ENCODE assay signal across 8 cellular contexts in genomic region chr16:78002915-78003538, GRCh38. TPM values are rescaled to one million over a fixed set of nuclear protein-coding genes. Genes with fewer than 3 reads are reported as not detected.
A peak's percentile ranks its signal among the peaks of the same experiment; 100 is the strongest.
DNase-seq lines count a peak whose midpoint lies in the region; ATAC-seq, FAIRE-seq and TF ChIP-seq lines count a peak whose summit lies in the region.

No MANE protein-coding gene starts in this region.

- H3K4me3 ChIP-seq in GM06990 (replicated peaks; ENCODE audit: low read depth, low read length): no peak overlapping the region
- no peak overlapping the region for H3K4me3 ChIP-seq in HCT116 (replicated peaks in 1 of 2; ENCODE audit: low read depth in 1 of 2, low read length in 2 of 2)
- H3K4me3 ChIP-seq in MM.1S (ENCODE audit: low read length): no peak overlapping the region
- no peak overlapping the region for H3K4me3 ChIP-seq in SJCRH30
- no peak overlapping the region for H3K4me3 ChIP-seq in parathyroid adenoma (ENCODE audit: low read depth, low read length)

- no peak overlapping the region for H3K9ac ChIP-seq in HCT116 (ENCODE audit: low read length)
- H3K9ac ChIP-seq in MM.1S (ENCODE audit: low read length): no peak overlapping the region
- H3K9ac ChIP-seq in parathyroid adenoma: no peak overlapping the region

- TF ChIP-seq CTCF in GM06990 (IDR thresholded peaks at IDR 0.05; ENCODE audit: insufficient read depth, low read length, poor library complexity, severe bottlenecking) (peak; percentile 90), HCT116 (IDR thresholded peaks at IDR 0.05 in 2 of 3, conservative IDR thresholded peaks at IDR 0.05 in 1 of 3; ENCODE audit: borderline replicate concordance in 1 of 3, insufficient read depth in 1 of 3, low read depth in 2 of 3, low read length in 2 of 3) (peak; percentile 78 to 92 (median 88)), MM.1S (IDR thresholded peaks at IDR 0.05; ENCODE audit: low read length) (peak; percentile 69), parathyroid adenoma (IDR thresholded peaks at IDR 0.05) (peak; percentile 88)

- H4K20me1 ChIP-seq in HCT116 (ENCODE audit: insufficient read depth): no peaks in the 10 kb centered on the region
- no peaks in the 10 kb centered on the region for H4K20me1 ChIP-seq in MM.1S (ENCODE audit: insufficient read depth, low read length)

- no peak for FAIRE-seq in urothelium cell line (lab: Jason Lieb, UNC)

- H3K9me3 ChIP-seq in HCT116 (ENCODE audit: control insufficient read depth in 1 of 2, insufficient read depth in 1 of 2, low read depth in 1 of 2, low read length in 2 of 2) (no peaks in the 10 kb centered on the region), MM.1S (replicated peaks; ENCODE audit: insufficient read depth, low read length) (no peaks in the 10 kb centered on the region), SJCRH30 (replicated peaks) (no peaks in the 10 kb centered on the region), parathyroid adenoma (ENCODE audit: control insufficient read depth, low read length) (no peaks in the 10 kb centered on the region)

- no peaks in the 10 kb centered on the region for H3K36me3 ChIP-seq in GM06990 (ENCODE audit: control insufficient read depth, insufficient read depth, low read length)
- no peaks in the 10 kb centered on the region for H3K36me3 ChIP-seq in HCT116 (ENCODE audit: control insufficient read depth in 1 of 2, insufficient read depth in 2 of 2, low read length in 2 of 2)
- H3K36me3 ChIP-seq in MM.1S (replicated peaks; ENCODE audit: insufficient read depth, low read length): no peaks in the 10 kb centered on the region
- H3K36me3 ChIP-seq in SJCRH30: no peaks in the 10 kb centered on the region
- H3K36me3 ChIP-seq in parathyroid adenoma (ENCODE audit: control insufficient read depth, insufficient read depth, low read length): no peaks in the 10 kb centered on the region

- H3K9me2 ChIP-seq in HCT116 (ENCODE audit: insufficient read depth): no peaks in the 10 kb centered on the region
- no peaks in the 10 kb centered on the region for H3K9me2 ChIP-seq in MM.1S (replicated peaks; ENCODE audit: insufficient read depth, low read length)

- no peaks in the 10 kb centered on the region for H3F3A ChIP-seq in MM.1S (ENCODE audit: insufficient read depth, low read length)

- RAD21 ChIA-PET in HCT116 (lab: Charles Lee; ENCODE audit: low non-redundant PET in 1 of 2, low total read pairs in 2 of 2, uncharacterized antibody in 2 of 2, unreplicated experiment in 2 of 2): interaction anchor here in 1 of 2 experiments (0.7 kb wide), 1 partner anchor 328 kb away, joined by 3 read pairs; no protein-coding TSS in a partner anchor

- CTCF ChIA-PET in HCT116 (lab: Charles Lee): interaction anchor here (0.6 to 3.0 kb wide), 23 partner anchors 10 to 767 kb away, joined by 3 to 12 read pairs (median 4); partner anchors contain the start of genes CLEC3A and WWOX

- H2AFZ ChIP-seq in HCT116 (ENCODE audit: low read depth, low read length, poor library complexity, severe bottlenecking) (peak overlapping the region; percentile 100), MM.1S (ENCODE audit: low read length) (no peak overlapping the region), parathyroid adenoma (peak overlapping the region; percentile 68)

- H3K4me1 ChIP-seq in HCT116 (ENCODE audit: control insufficient read depth in 1 of 2, insufficient read depth in 2 of 2, low read length in 2 of 2) (peaks cover 0 to 6% of the 10 kb centered on the region in 2 experiments; a peak in 1 of 4 replicates), MM.1S (ENCODE audit: low read length) (no peaks in the 10 kb centered on the region), SJCRH30 (no peaks in the 10 kb centered on the region), parathyroid adenoma (no peaks in the 10 kb centered on the region)

- intact Hi-C loops in HCT116 (cut with micrococcal nuclease): loop anchor here (1.0 to 5.0 kb wide), 2 partner anchors 94 to 328 kb away; partner anchors contain the start of gene WWOX

- no peak for TF ChIP-seq POLR2A in HCT116 (IDR thresholded peaks at IDR 0.05; ENCODE audit: borderline replicate concordance, extremely low read depth, insufficient read depth, insufficient read length)

- DNase-seq in GM06990 (ENCODE audit: extremely low read depth, insufficient read length) (peak; percentile 57), HCT116 (ENCODE audit: low read depth, low spot score) (peak; percentile 91), MM.1S (peak; percentile 73), SJCRH30 (peak; percentile 80 to 83), glomerular visceral epithelial cell (ENCODE audit: extremely low spot score) (peak; percentile 14), urothelium cell line (ENCODE audit: low spot score) (peak; percentile 76)
- DNase-seq in activated naive CD4-positive, alpha-beta T cell (lab: John Stamatoyannopoulos, UW): peak; percentile 4 to 26 (median 6)

- peak; percentile 95 for ATAC-seq in HCT116

- H3K27me3 ChIP-seq in GM06990 (replicated peaks; ENCODE audit: control insufficient read depth, insufficient read depth, low read length) (no peaks in the 10 kb centered on the region; the same call in 1 of the 2 replicates), HCT116 (ENCODE audit: insufficient read depth, low read length) (no peaks in the 10 kb centered on the region), MM.1S (replicated peaks; ENCODE audit: insufficient read depth, low read length) (no peaks in the 10 kb centered on the region), SJCRH30 (no peaks in the 10 kb centered on the region), parathyroid adenoma (ENCODE audit: control insufficient read depth, insufficient read depth, low read length) (no peaks in the 10 kb centered on the region)

- no peak overlapping the region for H3K27ac ChIP-seq in HCT116 (ENCODE audit: low read depth, low read length)
- H3K27ac ChIP-seq in MM.1S (ENCODE audit: low read length): no peak overlapping the region
- H3K27ac ChIP-seq in SJCRH30: no peak overlapping the region
- no peak overlapping the region for H3K27ac ChIP-seq in parathyroid adenoma

- H3K4me2 ChIP-seq in HCT116 (ENCODE audit: low read length): peak overlapping the region; percentile 60
- H3K4me2 ChIP-seq in MM.1S (ENCODE audit: low read depth, low read length): no peak overlapping the region
- H3K4me2 ChIP-seq in parathyroid adenoma (ENCODE audit: low read length): no peak overlapping the region

- H3K79me2 ChIP-seq in HCT116 (ENCODE audit: insufficient read depth, low read length) (no peaks in the 10 kb centered on the region), MM.1S (ENCODE audit: low read length) (no peaks in the 10 kb centered on the region), parathyroid adenoma (no peaks in the 10 kb centered on the region)

- peak; percentile 85 for TF ChIP-seq RAD21 in HCT116 (IDR thresholded peaks at IDR 0.05; ENCODE audit: low read depth)

- no TSS peak for BruUV-seq in HCT116 (replicated peaks; lab: Mats Ljungman, UMichigan)

- POLR2A ChIA-PET in HCT116 (lab: Charles Lee): interaction anchor here (1.1 kb wide), 1 partner anchor 281 kb away, joined by 7 read pairs; the partner anchor contains the start of gene NUDT7

TF ChIP-seq in HCT116, 20 proteins besides CTCF, POLR2A, EP300 and RAD21:
- TF ChIP-seq YY1 (IDR thresholded peaks at IDR 0.05; ENCODE audit: extremely low read depth, insufficient replicate concordance, low read depth, low read length) (peak; percentile 74), JUND (IDR thresholded peaks at IDR 0.05) (no peak), EZH2phosphoT487 (IDR thresholded peaks at IDR 0.05; ENCODE audit: borderline replicate concordance) (no peak), SIN3A (IDR thresholded peaks at IDR 0.05; ENCODE audit: low read depth) (no peak), TCF7L2 (IDR thresholded peaks at IDR 0.05; ENCODE audit: borderline replicate concordance, extremely low read depth, insufficient read depth, insufficient read length) (no peak), SP1 (IDR thresholded peaks at IDR 0.05; ENCODE audit: low read depth) (0 out of 2 replicates have a peak, but pooled peaks have one; percentile 32), ZBTB33 (IDR thresholded peaks at IDR 0.05; ENCODE audit: extremely low read depth, insufficient replicate concordance, low read length) (no peak), POLR2AphosphoS5 (IDR thresholded peaks at IDR 0.05; ENCODE audit: low read depth, low read length) (no peak)

RNA-seq across cellular contexts. Expression of gene CLEC3A, which starts 19.3 kb away (rescaled TPM):
- total RNA-seq in HCT116 (2021; ENCODE audit: unreplicated experiment): not detected
- not detected in 2 replicates for polyA plus RNA-seq in HCT116 (2012)
- not detected in 2 replicates for total RNA-seq in SJCRH30 (2014; rRNA removed; shearing (Covaris generic))

Comparison
In these comparisons a context has a peak if more than half of its experiments do, and no peak if none do; other contexts are left out.
1. DNase-seq: peak in every context shown above with its lines; median percentile 91 in HCT116; 82 in SJCRH30; 76 in urothelium cell line; 73 in MM.1S; 57 in GM06990; 14 in glomerular visceral epithelial cell; 6 in activated naive CD4-positive, alpha-beta T cell.